ENCODE assay signal across 24 cellular contexts in the genomic region with DNA sequence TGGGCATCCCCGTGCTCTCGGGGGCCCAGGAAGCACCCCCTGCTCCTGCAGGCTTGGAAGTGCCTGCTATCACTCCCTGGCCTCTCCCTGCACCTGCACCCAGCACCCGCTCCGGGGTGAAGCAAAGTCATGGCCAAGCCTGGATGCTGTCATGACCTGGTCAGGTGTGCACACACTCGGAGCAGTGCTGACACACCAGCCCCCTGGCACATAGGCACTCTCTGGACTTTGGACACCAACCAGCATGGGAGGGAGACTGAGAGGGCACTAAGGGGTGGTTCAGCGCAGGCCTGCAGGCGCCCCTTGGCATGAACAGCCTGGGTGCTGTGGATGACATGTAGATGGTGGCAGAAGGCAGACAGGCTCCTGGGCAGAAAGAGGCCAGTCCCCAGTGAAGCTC.
"Had no signal": no experiment of that assay in that cellular context is flagged by ENCODE, and none has a peak within 500 bp of the region (broad histone marks: within the 10 kb centered on the region; RNA-seq: fewer than 3 reads in every experiment).

No MANE protein-coding gene starts in this region.

- H3K27ac ChIP-seq: brain microvascular endothelial cell, heart left ventricle, pancreas, tibial nerve, VCaP had no signal

- H3K27me3 ChIP-seq: brain microvascular endothelial cell, heart left ventricle, pancreas, tibial nerve had no signal

- H3K9me3 ChIP-seq: heart left ventricle, pancreas, tibial nerve had no signal

- H3K4me1 ChIP-seq: pancreas had no signal

- H3K36me3 Mint-ChIP-seq: activated naive CD8-positive, alpha-beta T cell treated with anti-CD3 and anti-CD28 coated beads for 36 hours; stimulated activated memory B cell treated with anti-CD40 and anti-IgM and Interleukin-4, amounts not matched to agents 10 μg/mL and 1 μg/mL and 100 μg/mL, for 72 hours had no signal

- ATAC-seq: effector memory CD8-positive, alpha-beta T cell; stimulated activated memory B cell treated with anti-CD40 and anti-IgM and Interleukin-4, amounts not matched to agents 10 μg/mL and 1 μg/mL and 100 μg/mL, for 72 hours had no signal

- DNase-seq: activated CD4-positive, alpha-beta T cell treated with anti-CD3 and anti-CD28 coated beads for 48 hours; activated CD4-positive, alpha-beta T cell treated with anti-CD3 and anti-CD28 coated beads, Interleukin-2, amount 50 U/mL, for 48 hours; activated CD8-positive, alpha-beta memory T cell treated with anti-CD3 and anti-CD28 coated beads for 24 hours; activated effector memory CD4-positive, alpha-beta T cell treated with anti-CD3 and anti-CD28 coated beads, Interleukin-2, amount 50 U/mL, for 16 hours; activated naive CD4-positive, alpha-beta T cell treated with anti-CD3 and anti-CD28 coated beads for 36 hours; activated naive CD8-positive, alpha-beta T cell treated with anti-CD3 and anti-CD28 coated beads for 36 hours; brain microvascular endothelial cell; cortex of kidney; effector memory CD8-positive, alpha-beta T cell; erythroblast; heart left ventricle; hypothalamus; naive B cell; nucleus accumbens; stimulated activated CD4-positive, alpha-beta T cell treated with anti-CD3 and anti-CD28 coated beads, Interleukin-12 subunit alpha, Interleukin-12 subunit beta, amount 100 ng/mL, for 4 hours; stimulated activated CD4-positive, alpha-beta T cell treated with anti-CD3 and anti-CD28 coated beads, Interleukin-4, amount 100 ng/mL, for 24 hours; SW 1271; T-helper 9 cell had no signal

- H3K9me3 Mint-ChIP-seq: activated naive CD4-positive, alpha-beta T cell treated with anti-CD3 and anti-CD28 coated beads for 36 hours; activated naive CD8-positive, alpha-beta T cell treated with anti-CD3 and anti-CD28 coated beads for 36 hours; effector memory CD8-positive, alpha-beta T cell; stimulated activated memory B cell treated with anti-CD40 and anti-IgM and Interleukin-4, amounts not matched to agents 10 μg/mL and 1 μg/mL and 100 μg/mL, for 72 hours; T-helper 1 cell treated with Interleukin-12 subunit alpha and Interleukin-12 subunit beta and Interleukin-4 antibody, amounts not matched to agents 30 μg/mL and 1 μg/mL, for 36 hours had no signal

- H3K27ac Mint-ChIP-seq: activated naive CD4-positive, alpha-beta T cell treated with anti-CD3 and anti-CD28 coated beads for 36 hours; activated naive CD8-positive, alpha-beta T cell treated with anti-CD3 and anti-CD28 coated beads for 36 hours; effector memory CD8-positive, alpha-beta T cell; stimulated activated memory B cell treated with anti-CD40 and anti-IgM and Interleukin-4, amounts not matched to agents 10 μg/mL and 1 μg/mL and 100 μg/mL, for 72 hours; T-helper 1 cell treated with Interleukin-12 subunit alpha and Interleukin-12 subunit beta and Interleukin-4 antibody, amounts not matched to agents 30 μg/mL and 1 μg/mL, for 36 hours had no signal

- H3K4me3 Mint-ChIP-seq: activated naive CD4-positive, alpha-beta T cell treated with anti-CD3 and anti-CD28 coated beads for 36 hours; activated naive CD8-positive, alpha-beta T cell treated with anti-CD3 and anti-CD28 coated beads for 36 hours; effector memory CD8-positive, alpha-beta T cell; naive B cell; stimulated activated memory B cell treated with anti-CD40 and anti-IgM and Interleukin-4, amounts not matched to agents 10 μg/mL and 1 μg/mL and 100 μg/mL, for 72 hours; T-helper 1 cell treated with Interleukin-12 subunit alpha and Interleukin-12 subunit beta and Interleukin-4 antibody, amounts not matched to agents 30 μg/mL and 1 μg/mL, for 36 hours had no signal

- H3K36me3 ChIP-seq: brain microvascular endothelial cell, pancreas, tibial nerve had no signal

- H3K4me3 ChIP-seq: heart left ventricle, lung, pancreas, tibial nerve had no signal

- H3K4me1 Mint-ChIP-seq: activated naive CD8-positive, alpha-beta T cell treated with anti-CD3 and anti-CD28 coated beads for 36 hours had no signal
